Comparison of ENCODE assay signal across 8 cellular contexts in the genomic region with DNA sequence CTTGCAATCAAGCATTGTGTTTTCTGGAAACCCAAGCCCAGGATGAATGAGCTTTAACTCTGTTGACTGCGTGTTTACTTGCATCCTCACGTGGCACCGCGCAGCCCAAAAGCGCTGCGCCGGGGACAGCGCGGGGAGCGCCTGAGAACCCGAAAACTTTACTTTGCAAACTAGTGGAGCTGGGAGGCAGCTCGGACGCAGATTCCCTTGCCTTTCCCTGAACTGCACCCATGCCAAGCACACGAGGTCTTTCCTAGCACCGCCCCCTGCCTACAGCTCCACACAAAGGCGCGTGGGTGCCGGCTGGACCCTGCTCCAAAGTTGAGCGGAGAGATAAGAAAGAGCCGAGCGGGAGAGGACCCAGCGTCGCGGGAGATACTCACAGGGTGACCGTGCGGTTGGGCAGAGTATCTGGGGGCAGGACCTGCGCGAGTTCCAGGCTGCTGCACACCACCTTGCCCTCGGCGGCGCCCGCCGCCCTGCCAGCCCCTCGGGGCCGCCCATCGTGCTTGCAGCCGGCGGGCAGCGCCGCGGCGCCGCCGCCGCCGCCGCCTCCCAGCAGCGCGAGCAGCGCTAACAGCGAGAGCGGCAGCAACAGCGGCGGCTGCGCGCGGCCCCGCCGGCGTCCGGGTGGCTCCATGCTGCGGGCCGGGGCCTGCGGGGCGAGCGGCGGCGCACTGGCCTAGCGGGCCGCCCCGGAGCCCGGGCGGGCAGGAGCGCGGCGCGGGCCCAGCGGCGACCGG. TPM values are rescaled to one million over a fixed set of nuclear protein-coding genes. Genes with fewer than 3 reads are reported as not detected.
A peak's percentile ranks its signal among the peaks of the same experiment; 100 is the strongest.
DNase-seq lines count a peak whose midpoint lies in the region; ATAC-seq and TF ChIP-seq lines count a peak whose summit lies in the region.

No MANE protein-coding gene starts in this region.

- peaks cover 6% of the 10 kb centered on the region for H3K27me3 Mint-ChIP-seq in activated naive CD8-positive, alpha-beta T cell

- H3K9me3 Mint-ChIP-seq in activated naive CD8-positive, alpha-beta T cell (ENCODE audit: low read depth) = no peaks in the 10 kb centered on the region

- peak overlapping the region; percentile 99 for H3K27ac Mint-ChIP-seq in activated naive CD8-positive, alpha-beta T cell

- H3K36me3 Mint-ChIP-seq in activated naive CD8-positive, alpha-beta T cell = no peaks in the 10 kb centered on the region

- H3K4me1 Mint-ChIP-seq in activated naive CD8-positive, alpha-beta T cell (ENCODE audit: low read depth) = peaks cover 22% of the 10 kb centered on the region

- ATAC-seq in HG03066 (IDR thresholded peaks at IDR 0.05; ENCODE audit: low read depth, unreplicated experiment) (peak; percentile 36), Right ventricle myocardium inferior (peak; percentile 65)

- H3K4me3 Mint-ChIP-seq in activated naive CD8-positive, alpha-beta T cell = peak overlapping the region; percentile 99

- intact Hi-C loops in Right ventricle myocardium inferior (cut with DNase I) = loop anchor here (5.0 kb wide), 2 partner anchors 43 to 73 kb away; no protein-coding TSS in a partner anchor

- no peak for TF ChIP-seq CTCF in GM12864 (IDR thresholded peaks at IDR 0.05; ENCODE audit: low read depth, low read length, missing control alignments)

- peak overlapping the region; percentile 41 for H3K4me3 ChIP-seq in GM12864 (ENCODE audit: low read depth, low read length)

- DNase-seq in GM12864 (ENCODE audit: low read depth) (no peak), NCI-H748 (lab: John Stamatoyannopoulos, UW; ENCODE audit: unreplicated experiment) (peak; percentile 70), Right ventricle myocardium inferior (ENCODE audit: missing footprints) (peak; percentile 80), occipital lobe (lab: John Stamatoyannopoulos, UW) (peak; percentile 37), ureter (ENCODE audit: low spot score) (peak; percentile 59), pons (ENCODE audit: low spot score) (no peak)

RNA-seq across cellular contexts. Expression of gene ADGRA3, which starts 0.6 kb away (rescaled TPM):
- total RNA-seq in Right ventricle myocardium inferior (32.5 TPM), occipital lobe (56.6 TPM), ureter (24.8 TPM)

Comparison
In these comparisons a context has a peak if more than half of its experiments do, and no peak if none do; other contexts are left out.
1. DNase-seq: peak in NCI-H748 (single experiment), Right ventricle myocardium inferior (single experiment), occipital lobe (single experiment) and ureter (single experiment); none in GM12864 (single experiment) and pons (single experiment).